10 cellular contexts compared by ENCODE assay signal in the genomic region with DNA sequence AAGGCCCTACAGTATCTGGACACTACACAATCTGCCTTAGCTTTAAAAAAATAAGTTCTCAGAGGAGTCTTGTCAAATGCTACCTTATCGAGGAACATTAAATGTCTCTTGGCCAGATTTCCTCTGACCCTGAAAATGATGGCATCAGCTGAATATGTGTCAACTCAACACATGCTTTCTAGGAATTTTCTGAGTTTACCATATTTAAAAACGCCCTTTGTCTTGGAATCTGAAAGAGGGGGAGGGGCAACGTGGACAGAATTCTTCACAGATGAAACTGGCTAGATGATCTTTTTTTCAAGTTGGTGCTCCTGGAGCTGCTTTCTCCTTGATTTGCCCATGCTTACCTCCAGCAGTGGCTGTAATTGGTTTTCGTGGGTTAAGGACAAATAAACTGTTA. TPM values are rescaled to one million over a fixed set of nuclear protein-coding genes. Genes with fewer than 3 reads are reported as not detected.
DNase-seq lines count a peak whose midpoint lies in the region; ATAC-seq and TF ChIP-seq lines count a peak whose summit lies in the region.
"Had no signal": no experiment of that assay in that cellular context is flagged by ENCODE, and none has a peak within 500 bp of the region (broad histone marks: within the 10 kb centered on the region; RNA-seq: fewer than 3 reads in every experiment).

No MANE protein-coding gene starts in this region.

- H3K9me2 ChIP-seq in neural cell (ENCODE audit: insufficient read depth, low read length): no peaks in the 10 kb centered on the region

- peak; percentile 42 for TF ChIP-seq RAD21 in neural cell (conservative IDR thresholded peaks at IDR 0.05)

- DNase-seq in CD4-positive, alpha-beta T cell: no peak
- DNase-seq in NAMALWA (ENCODE audit: low spot score): peak; percentile 39
- no peak for DNase-seq in endothelial cell (ENCODE audit: low spot score)
- no peak for DNase-seq in NCI-H2081 (lab: John Stamatoyannopoulos, UW)
- DNase-seq in NCI-H510A treated with DMSO at 0.1 percent for 48 hours (lab: John Stamatoyannopoulos, UW): no peak
- DNase-seq in NCI-H345 (lab: John Stamatoyannopoulos, UW): no peak
- DNase-seq in stimulated activated naive CD4-positive, alpha-beta T cell treated with Interleukin-2 at 50 U/mL for 16 hours (lab: John Stamatoyannopoulos, UW): no peak
- DNase-seq: activated naive CD4-positive, alpha-beta T cell treated with anti-CD3 and anti-CD28 coated beads, Interleukin-2, amount 50 U/mL, for 16 hours; HCEC 1CT had no signal

- ATAC-seq in CD4-positive, alpha-beta T cell (ENCODE audit: poor library complexity): no peak

- H3K9me3 Mint-ChIP-seq in CD4-positive, alpha-beta T cell: no peaks in the 10 kb centered on the region
- H3K9me3 Mint-ChIP-seq in endothelial cell (ENCODE audit: unreplicated experiment): no peaks in the 10 kb centered on the region

- H3K79me2 ChIP-seq in neural cell (replicated peaks; ENCODE audit: insufficient read depth, low read length): peaks cover 87% of the 10 kb centered on the region

- TF ChIP-seq EP300 in neural cell (conservative IDR thresholded peaks at IDR 0.05; ENCODE audit: poor library complexity, severe bottlenecking): peak; percentile 20

- peak overlapping the region; percentile 97 for H3K9ac ChIP-seq in neural cell (ENCODE audit: low read length)

- H3K27me3 Mint-ChIP-seq in CD4-positive, alpha-beta T cell: peaks cover 63% of the 10 kb centered on the region
- peaks cover 14% of the 10 kb centered on the region for H3K27me3 Mint-ChIP-seq in endothelial cell (ENCODE audit: unreplicated experiment)

- peaks cover 10% of the 10 kb centered on the region for H3F3A ChIP-seq in neural cell (ENCODE audit: insufficient read depth, low read length, poor library complexity, severe bottlenecking)

- peak overlapping the region; percentile 71 for H3K4me2 ChIP-seq in neural cell (ENCODE audit: low read length)

- H3K4me3 Mint-ChIP-seq in CD4-positive, alpha-beta T cell: peak overlapping the region; percentile 88
- peak overlapping the region; percentile 100 for H3K4me3 Mint-ChIP-seq in endothelial cell (ENCODE audit: unreplicated experiment)

- H3K4me3 ChIP-seq in neural cell (ENCODE audit: low read length): peak overlapping the region; percentile 87

- POLR2A ChIA-PET in CD4-positive, alpha-beta T cell (lab: Charles Lee): interaction anchor here (1.2 to 6.3 kb wide), 2 partner anchors 10 to 549 kb away, joined by 7 to 53 read pairs; no protein-coding TSS in a partner anchor

- peaks cover 7% of the 10 kb centered on the region for H3K36me3 Mint-ChIP-seq in CD4-positive, alpha-beta T cell (ENCODE audit: low read depth)
- peaks cover 31% of the 10 kb centered on the region for H3K36me3 Mint-ChIP-seq in endothelial cell (ENCODE audit: low read depth, unreplicated experiment)

- H3K27me3 ChIP-seq in CD4-positive, alpha-beta T cell (ENCODE audit: control insufficient read depth, insufficient read depth, low read length): peaks cover 44% of the 10 kb centered on the region
- no peaks in the 10 kb centered on the region for H3K27me3 ChIP-seq in neural cell (ENCODE audit: insufficient read depth, low read depth, low read length)

- peaks cover 54% of the 10 kb centered on the region for H4K20me1 ChIP-seq in neural cell (ENCODE audit: insufficient read depth)

- no peak overlapping the region for H2AFZ ChIP-seq in neural cell (ENCODE audit: low read depth, low read length)

- peaks cover 32% of the 10 kb centered on the region for H3K4me1 Mint-ChIP-seq in CD4-positive, alpha-beta T cell (ENCODE audit: low read depth)
- H3K4me1 Mint-ChIP-seq in endothelial cell (ENCODE audit: unreplicated experiment): peaks cover 30% of the 10 kb centered on the region

- intact Hi-C loops in CD4-positive, alpha-beta T cell (cut with DNase I, micrococcal nuclease): loop anchor here in 1 of 2 experiments (10.0 kb wide), 2 partner anchors 326 to 1304 kb away; no protein-coding TSS in a partner anchor

- CTCF ChIA-PET in CD4-positive, alpha-beta T cell (lab: Charles Lee): no interaction called here

- no peak for TF ChIP-seq CTCF in CD4-positive, alpha-beta T cell (IDR thresholded peaks at IDR 0.05)
- TF ChIP-seq CTCF in endothelial cell (IDR thresholded peaks at IDR 0.05; ENCODE audit: unreplicated experiment): no peak
- no peak for TF ChIP-seq CTCF in neural cell (IDR thresholded peaks at IDR 0.05; ENCODE audit: poor library complexity, severe bottlenecking)

- H3K27ac ChIP-seq in CD4-positive, alpha-beta T cell (ENCODE audit: low read depth, low read length): no peak overlapping the region
- peak overlapping the region; percentile 97 for H3K27ac ChIP-seq in neural cell (ENCODE audit: low read length)

- no peaks in the 10 kb centered on the region for H3K9me3 ChIP-seq in CD4-positive, alpha-beta T cell (ENCODE audit: control insufficient read depth, low read length)
- H3K9me3 ChIP-seq in neural cell (ENCODE audit: low read length): no peaks in the 10 kb centered on the region

- peaks cover 31% of the 10 kb centered on the region for H3K36me3 ChIP-seq in neural cell (ENCODE audit: insufficient read depth, low read length)

- H3K27ac Mint-ChIP-seq in CD4-positive, alpha-beta T cell: peak overlapping the region; percentile 27
- H3K27ac Mint-ChIP-seq in endothelial cell (ENCODE audit: unreplicated experiment): no peak overlapping the region

TF ChIP-seq in neural cell, 6 proteins besides CTCF, POLR2A, EP300 and RAD21:
- TF ChIP-seq SMC3 (conservative IDR thresholded peaks at IDR 0.05; ENCODE audit: poor library complexity) (no peak), TAF1 (IDR thresholded peaks at IDR 0.05; ENCODE audit: low read depth) (peak; percentile 12), POLR2AphosphoS5 (IDR thresholded peaks at IDR 0.05) (no peak), EZH2 (IDR thresholded peaks at IDR 0.05; ENCODE audit: borderline replicate concordance, insufficient read depth, low read length, poor library complexity, severe bottlenecking) (no peak), REST (IDR thresholded peaks at IDR 0.05; ENCODE audit: borderline replicate concordance) (no peak), MXI1 (conservative IDR thresholded peaks at IDR 0.05; ENCODE audit: poor library complexity, severe bottlenecking) (peak; percentile 50)

RNA-seq across cellular contexts. Expression of gene SOX4, which starts 5.1 kb away (rescaled TPM):
- 10 to 100 TPM; 22.1 to 22.6 TPM for total RNA-seq in CD4-positive, alpha-beta T cell
- total RNA-seq in endothelial cell (ENCODE audit: unreplicated experiment): 132 TPM
- 371 and 394 TPM in 2 replicates for polyA plus RNA-seq in neural cell
- 742 and 770 TPM in 2 replicates for polyA minus RNA-seq in neural cell
